In genomic region chr10:4730998-4731397, GRCh38 we compare ENCODE assay signal across 2 cellular contexts.
TF ChIP-seq lines count a peak whose summit lies in the region.

No MANE protein-coding gene starts in this region.

TF ChIP-seq in HepG2, 621 proteins besides CTCF, POLR2A, EP300 and RAD21 (continued from another document):
- TF ChIP-seq, protein P1, sequence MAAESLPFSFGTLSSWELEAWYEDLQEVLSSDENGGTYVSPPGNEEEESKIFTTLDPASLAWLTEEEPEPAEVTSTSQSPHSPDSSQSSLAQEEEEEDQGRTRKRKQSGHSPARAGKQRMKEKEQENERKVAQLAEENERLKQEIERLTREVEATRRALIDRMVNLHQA (CRISPR knock-in tag; IDR thresholded peaks at IDR 0.05), result no peak
- TF ChIP-seq ZFP90 (CRISPR knock-in tag; IDR thresholded peaks at IDR 0.05; ENCODE audit: borderline replicate concordance), result no peak
TF ChIP-seq in HepG2: peak in this region for 2.

TF ChIP-seq in HCT116, 20 proteins besides CTCF, POLR2A, EP300 and RAD21 (continued from another document):
- no peak for TF ChIP-seq REST (IDR thresholded peaks at IDR 0.05; ENCODE audit: low read depth)
- no peak for TF ChIP-seq SRF (IDR thresholded peaks at IDR 0.05; ENCODE audit: low read depth)
- TF ChIP-seq, protein P2, sequence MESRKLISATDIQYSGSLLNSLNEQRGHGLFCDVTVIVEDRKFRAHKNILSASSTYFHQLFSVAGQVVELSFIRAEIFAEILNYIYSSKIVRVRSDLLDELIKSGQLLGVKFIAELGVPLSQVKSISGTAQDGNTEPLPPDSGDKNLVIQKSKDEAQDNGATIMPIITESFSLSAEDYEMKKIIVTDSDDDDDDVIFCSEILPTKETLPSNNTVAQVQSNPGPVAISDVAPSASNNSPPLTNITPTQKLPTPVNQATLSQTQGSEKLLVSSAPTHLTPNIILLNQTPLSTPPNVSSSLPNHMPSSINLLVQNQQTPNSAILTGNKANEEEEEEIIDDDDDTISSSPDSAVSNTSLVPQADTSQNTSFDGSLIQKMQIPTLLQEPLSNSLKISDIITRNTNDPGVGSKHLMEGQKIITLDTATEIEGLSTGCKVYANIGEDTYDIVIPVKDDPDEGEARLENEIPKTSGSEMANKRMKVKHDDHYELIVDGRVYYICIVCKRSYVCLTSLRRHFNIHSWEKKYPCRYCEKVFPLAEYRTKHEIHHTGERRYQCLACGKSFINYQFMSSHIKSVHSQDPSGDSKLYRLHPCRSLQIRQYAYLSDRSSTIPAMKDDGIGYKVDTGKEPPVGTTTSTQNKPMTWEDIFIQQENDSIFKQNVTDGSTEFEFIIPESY (IDR thresholded peaks at IDR 0.05; ENCODE audit: extremely low read depth, insufficient replicate concordance, low read length), result no peak
- TF ChIP-seq CBX3 (IDR thresholded peaks at IDR 0.05; ENCODE audit: low read depth), result no peak
- TF ChIP-seq ZNF274 (IDR thresholded peaks at IDR 0.05; ENCODE audit: low read depth, low read length), result no peak
- no peak for TF ChIP-seq SIN3A (IDR thresholded peaks at IDR 0.05; ENCODE audit: low read depth)
- no peak for TF ChIP-seq TCF7L2 (IDR thresholded peaks at IDR 0.05; ENCODE audit: borderline replicate concordance, extremely low read depth, insufficient read depth, insufficient read length)
- TF ChIP-seq ATF3 (IDR thresholded peaks at IDR 0.05), result no peak
- no peak for TF ChIP-seq POLR2AphosphoS5 (IDR thresholded peaks at IDR 0.05; ENCODE audit: low read depth, low read length)
- no peak for TF ChIP-seq SP1 (IDR thresholded peaks at IDR 0.05; ENCODE audit: low read depth)
- no peak for TF ChIP-seq YY1 (IDR thresholded peaks at IDR 0.05; ENCODE audit: extremely low read depth, insufficient replicate concordance, low read depth, low read length)
- no peak for TF ChIP-seq JUND (IDR thresholded peaks at IDR 0.05)
- TF ChIP-seq EZH2 (IDR thresholded peaks at IDR 0.05), result no peak
- TF ChIP-seq EZH2phosphoT487 (IDR thresholded peaks at IDR 0.05; ENCODE audit: borderline replicate concordance), result no peak
- no peak for TF ChIP-seq FOSL1 (IDR thresholded peaks at IDR 0.05; ENCODE audit: low read depth)
- TF ChIP-seq EGR1 (IDR thresholded peaks at IDR 0.05; ENCODE audit: low read depth), result no peak
